ENCODE assay signal across 1 cellular context in the genomic region with DNA sequence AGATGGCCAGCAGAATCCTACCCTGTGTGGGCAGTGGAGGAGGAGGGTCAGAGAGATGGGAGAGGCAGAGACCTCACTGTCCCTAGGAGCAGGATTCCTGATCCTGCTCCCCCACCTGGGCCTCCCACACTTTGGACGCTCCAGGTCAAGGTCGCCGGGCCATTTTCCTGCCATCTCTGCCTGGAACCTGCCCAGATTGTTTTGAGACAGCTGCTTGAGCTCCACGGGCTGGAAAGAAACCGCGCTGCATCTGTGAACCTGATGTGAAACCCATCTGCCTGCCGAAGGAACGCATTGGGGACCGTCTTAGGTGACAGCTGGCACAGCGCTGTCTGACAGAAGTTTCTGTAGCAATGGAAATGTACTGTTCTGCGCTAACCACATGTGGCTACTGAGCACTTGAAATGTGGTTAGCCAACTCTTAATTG.
A peak's percentile ranks its signal among the peaks of the same experiment; 100 is the strongest.
TF ChIP-seq lines count a peak whose summit lies in the region.

No MANE protein-coding gene starts in this region.

TF ChIP-seq in GM12878, 131 proteins besides CTCF, POLR2A, EP300 and RAD21:
- TF ChIP-seq IKZF1 (conservative IDR thresholded peaks at IDR 0.05) (0 out of 2 replicates have a peak, but pooled peaks have one; percentile 21), TCF12 (IDR thresholded peaks at IDR 0.05; ENCODE audit: low read depth, low read length) (peak; percentile 76; the same call in 1 of the 2 replicates), MAX (IDR thresholded peaks at IDR 0.05; ENCODE audit: low read depth, low read length) (no peak)
TF ChIP-seq in GM12878: peak in this region for 2.
